1 cellular context compared by ENCODE assay signal in genomic region chr5:173615884-173616576, GRCh38.
TF ChIP-seq lines count a peak whose summit lies in the region.

No MANE protein-coding gene starts in this region.

TF ChIP-seq in HepG2, 621 proteins besides CTCF, POLR2A, EP300 and RAD21 (continued from another document and continues in another):
- TF ChIP-seq KIAA2018 (CRISPR knock-in tag; IDR thresholded peaks at IDR 0.05; ENCODE audit: borderline replicate concordance) (no peak), GATA4 (IDR thresholded peaks at IDR 0.05; ENCODE audit: borderline replicate concordance, low read depth) (no peak), GTF3A (CRISPR knock-in tag; conservative IDR thresholded peaks at IDR 0.05) (no peak), PRDM4 (CRISPR knock-in tag; IDR thresholded peaks at IDR 0.05; ENCODE audit: borderline replicate concordance) (no peak), RFX1 (IDR thresholded peaks at IDR 0.05) (no peak), ZBTB34 (CRISPR knock-in tag; IDR thresholded peaks at IDR 0.05) (no peak), ZNF275 (CRISPR knock-in tag; IDR thresholded peaks at IDR 0.05; ENCODE audit: borderline replicate concordance) (no peak), ZNF121 (CRISPR knock-in tag; IDR thresholded peaks at IDR 0.05) (no peak), ZNF652 (CRISPR knock-in tag; IDR thresholded peaks at IDR 0.05; ENCODE audit: borderline replicate concordance, low read depth) (no peak), JUN (CRISPR knock-in tag; IDR thresholded peaks at IDR 0.05) (no peak), KDM6A (CRISPR knock-in tag; IDR thresholded peaks at IDR 0.05; ENCODE audit: low read depth) (no peak), TAF1 (CRISPR knock-in tag; IDR thresholded peaks at IDR 0.05) (no peak; the same call in 1 of the 2 replicates), FOXP4 (CRISPR knock-in tag; IDR thresholded peaks at IDR 0.05) (no peak), KDM5B (CRISPR knock-in tag; IDR thresholded peaks at IDR 0.05; ENCODE audit: borderline replicate concordance) (peak; percentile 72), ZNF441 (CRISPR knock-in tag; IDR thresholded peaks at IDR 0.05; ENCODE audit: borderline replicate concordance) (no peak), SRSF1 (optimal IDR thresholded peaks at IDR 0.05; ENCODE audit: low read depth, low read length) (peak; percentile 21), AHDC1 (CRISPR knock-in tag; IDR thresholded peaks at IDR 0.05; ENCODE audit: borderline replicate concordance) (0 out of 2 replicates have a peak, but pooled peaks have one; percentile 26), ZNF460 (CRISPR knock-in tag; IDR thresholded peaks at IDR 0.05; ENCODE audit: borderline replicate concordance) (no peak), ZEB1 (IDR thresholded peaks at IDR 0.05; ENCODE audit: insufficient replicate concordance, low read depth) (no peak), ZNF431 (CRISPR knock-in tag; IDR thresholded peaks at IDR 0.05; ENCODE audit: borderline replicate concordance, low read depth) (no peak), NCOA1 (CRISPR knock-in tag; IDR thresholded peaks at IDR 0.05) (no peak), ELF1 (CRISPR knock-in tag; IDR thresholded peaks at IDR 0.05) (no peak), POGK (CRISPR knock-in tag; conservative IDR thresholded peaks at IDR 0.05) (peak; percentile 27; the same call in 1 of the 2 replicates), NR2C2 (CRISPR knock-in tag; IDR thresholded peaks at IDR 0.05; ENCODE audit: borderline replicate concordance) (no peak), JUND (CRISPR knock-in tag; IDR thresholded peaks at IDR 0.05) (no peak), FOSL1 (CRISPR knock-in tag; IDR thresholded peaks at IDR 0.05; ENCODE audit: borderline replicate concordance) (no peak), ZNF562 (CRISPR knock-in tag; IDR thresholded peaks at IDR 0.05; ENCODE audit: borderline replicate concordance) (no peak), ZNF549 (CRISPR knock-in tag; IDR thresholded peaks at IDR 0.05) (no peak), HNRNPL (IDR thresholded peaks at IDR 0.05; ENCODE audit: low read depth, low read length) (no peak), ZNF616 (CRISPR knock-in tag; IDR thresholded peaks at IDR 0.05; ENCODE audit: low read depth) (no peak), ARNT (IDR thresholded peaks at IDR 0.05) (no peak), ZBTB43 (CRISPR knock-in tag; conservative IDR thresholded peaks at IDR 0.05) (no peak), ZNF224 (CRISPR knock-in tag; IDR thresholded peaks at IDR 0.05) (no peak), ZNF781 (CRISPR knock-in tag; IDR thresholded peaks at IDR 0.05; ENCODE audit: borderline replicate concordance, not compliant biosample characterization) (no peak)
